In genomic region chr19:5827891-5828660, GRCh38 we compare ENCODE assay signal across 9 cellular contexts. TPM values are rescaled to one million over a fixed set of nuclear protein-coding genes. Genes with fewer than 3 reads are reported as not detected.
DNase-seq lines count a peak whose midpoint lies in the region; ATAC-seq and TF ChIP-seq lines count a peak whose summit lies in the region.
"Had no signal": no experiment of that assay in that cellular context is flagged by ENCODE, and none has a peak within 500 bp of the region (broad histone marks: within the 10 kb centered on the region; RNA-seq: fewer than 3 reads in every experiment).

No MANE protein-coding gene starts in this region.

- H3K9me3 Mint-ChIP-seq in activated T-cell treated with anti-CD3 and anti-CD28 coated beads, Interleukin-2, amount 50 U/mL, for 24 hours = no peaks in the 10 kb centered on the region
- H3K9me3 Mint-ChIP-seq in naive B cell = peaks cover 0 to 3% (median 0%) of the 10 kb centered on the region in 7 donors

- TF ChIP-seq CTCF in OCI-LY1 (IDR thresholded peaks at IDR 0.05; ENCODE audit: low read length) (no peak), fibroblast of lung (conservative IDR thresholded peaks at IDR 0.05 in 1 of 2, IDR thresholded peaks at IDR 0.05 in 1 of 2; ENCODE audit: low read depth in 1 of 2, low read length in 2 of 2) (no peak)

- no peaks in the 10 kb centered on the region for H4K20me1 ChIP-seq in OCI-LY1 (ENCODE audit: insufficient read depth, low read length)
- H4K20me1 ChIP-seq in fibroblast of lung (ENCODE audit: control insufficient read depth, extremely low read depth, insufficient read depth, low read length) = no peaks in the 10 kb centered on the region

- H3K4me3 Mint-ChIP-seq in activated T-cell treated with anti-CD3 and anti-CD28 coated beads, Interleukin-2, amount 50 U/mL, for 24 hours = peak overlapping the region; percentile 100
- peak overlapping the region; percentile 88 to 94 (median 92) for H3K4me3 Mint-ChIP-seq in naive B cell

- in situ Hi-C loops in Caki2 (cut with HindIII; ENCODE audit: low pct_unique_long_range_greater_than_20kb, low sequenced_read_pairs) = no loop called here

- H3K79me2 ChIP-seq in OCI-LY1 (ENCODE audit: insufficient read depth, low read length) (no peaks in the 10 kb centered on the region), fibroblast of lung (ENCODE audit: control insufficient read depth, insufficient read depth, low read length) (no peaks in the 10 kb centered on the region)

- peak; percentile 47 for ATAC-seq in GM21390 (IDR thresholded peaks at IDR 0.05; ENCODE audit: unreplicated experiment)
- peak; percentile 81 to 83 for ATAC-seq in naive B cell (ENCODE audit: low read depth in 2 of 2)

- H3K9me3 ChIP-seq in OCI-LY1 (ENCODE audit: low read length) (no peaks in the 10 kb centered on the region), fibroblast of lung (ENCODE audit: control insufficient read depth, insufficient read depth, low read depth, low read length) (no peaks in the 10 kb centered on the region)

- H3K4me3 ChIP-seq in OCI-LY1 (ENCODE audit: low read depth, low read length, poor library complexity, severe bottlenecking) (peak overlapping the region; percentile 40), fibroblast of lung (replicated peaks in 1 of 4; ENCODE audit: control extremely low read depth in 1 of 4, insufficient read depth in 1 of 4, low read depth in 3 of 4, low read length in 4 of 4) (peak overlapping the region; percentile 11 to 77 (median 41))

- H3K36me3 ChIP-seq in OCI-LY1 (ENCODE audit: insufficient read depth, low read length) (no peaks in the 10 kb centered on the region), fibroblast of lung (ENCODE audit: control insufficient read depth, insufficient read depth, low read length) (no peaks in the 10 kb centered on the region)

- H3K27ac ChIP-seq in OCI-LY1 (ENCODE audit: low read depth, low read length, poor library complexity, severe bottlenecking) = no peak overlapping the region
- H3K27ac ChIP-seq in fibroblast of lung (ENCODE audit: insufficient read depth, low read length) = no peak overlapping the region
- H3K27ac ChIP-seq: epithelial cell of prostate had no signal

- H3K36me3 Mint-ChIP-seq in activated T-cell treated with anti-CD3 and anti-CD28 coated beads, Interleukin-2, amount 50 U/mL, for 24 hours (ENCODE audit: low read depth) = peaks cover 8% of the 10 kb centered on the region
- H3K36me3 Mint-ChIP-seq in naive B cell = no peaks in the 10 kb centered on the region

- H3K27ac Mint-ChIP-seq in activated T-cell treated with anti-CD3 and anti-CD28 coated beads, Interleukin-2, amount 50 U/mL, for 24 hours = peak overlapping the region; percentile 100
- peak overlapping the region; percentile 66 to 96 (median 90) for H3K27ac Mint-ChIP-seq in naive B cell

- H3K4me2 ChIP-seq in OCI-LY1 (ENCODE audit: low read length) (peak overlapping the region; percentile 40), fibroblast of lung (ENCODE audit: extremely low read depth, insufficient read depth, low read length) (peak overlapping the region; percentile 51)

- H3K27me3 ChIP-seq in OCI-LY1 (ENCODE audit: insufficient read depth, low read length) (0 out of 2 replicates have a peak, but pooled peaks cover 9% of the 10 kb centered on the region), fibroblast of lung (ENCODE audit: control insufficient read depth, insufficient read depth, low read length) (peaks cover 19% of the 10 kb centered on the region)

- DNase-seq in Caki2 (ENCODE audit: low read depth) = peak; percentile 99
- peak; percentile 72 for DNase-seq in HT1080 (ENCODE audit: low read depth)
- peak; percentile 99 for DNase-seq in activated T-cell treated with anti-CD3 and anti-CD28 coated beads, Interleukin-2, amount 50 U/mL, for 24 hours
- peak; percentile 82 to 94 for DNase-seq in fibroblast of lung (ENCODE audit: low read depth in 2 of 2)
- peak; percentile 78 for DNase-seq in naive B cell
- DNase-seq in stimulated activated CD8-positive, alpha-beta memory T cell treated with anti-CD3 and anti-CD28 coated beads, Interleukin-7, amount 100 ng/mL, for 24 hours (ENCODE audit: low read depth) = peak; percentile 84

- H3K9ac ChIP-seq in OCI-LY1 (ENCODE audit: low read length) (peak overlapping the region; percentile 40; the same call in 1 of the 2 replicates), fibroblast of lung (ENCODE audit: insufficient read depth, low read length) (peak overlapping the region; percentile 55)

- peaks cover 29% of the 10 kb centered on the region for H3K4me1 ChIP-seq in OCI-LY1 (ENCODE audit: insufficient read depth, low read length, severe bottlenecking)
- no peaks in the 10 kb centered on the region for H3K4me1 ChIP-seq in fibroblast of lung (ENCODE audit: control insufficient read depth, extremely low read depth, insufficient read depth, low read length)

- H2AFZ ChIP-seq in OCI-LY1 (ENCODE audit: low read length) (no peak overlapping the region), fibroblast of lung (ENCODE audit: low read length) (peak overlapping the region; percentile 75)

- no peaks in the 10 kb centered on the region for H3K27me3 Mint-ChIP-seq in activated T-cell treated with anti-CD3 and anti-CD28 coated beads, Interleukin-2, amount 50 U/mL, for 24 hours
- H3K27me3 Mint-ChIP-seq in naive B cell = peaks cover 3 to 27% (median 8%) of the 10 kb centered on the region in 3 donors

- 0 out of 2 replicates have a peak, but pooled peaks cover 5% of the 10 kb centered on the region for H3F3A ChIP-seq in OCI-LY1 (ENCODE audit: insufficient read depth, low read length)

- no peaks in the 10 kb centered on the region for H3K9me2 ChIP-seq in OCI-LY1 (ENCODE audit: low read depth, low read length)

- peaks cover 20% of the 10 kb centered on the region for H3K4me1 Mint-ChIP-seq in activated T-cell treated with anti-CD3 and anti-CD28 coated beads, Interleukin-2, amount 50 U/mL, for 24 hours (ENCODE audit: low read depth)
- H3K4me1 Mint-ChIP-seq in naive B cell = peaks cover 14 to 23% (median 18%) of the 10 kb centered on the region in 3 donors

RNA-seq across cellular contexts. Expression of gene FUT6, which starts 11.4 kb away (rescaled TPM):
- not detected in 2 replicates for total RNA-seq in Caki2 (2014; rRNA removed; shearing (Covaris generic); ENCODE audit: low replicate concordance)
- total RNA-seq in HT1080 (2014; rRNA removed; shearing (Covaris generic)) = not detected in 2 replicates
- 0.12 TPM in 1 of 2 replicates, not detected in the other for polyA plus RNA-seq in HT1080 (2015; cell fraction: cytosol; rRNA removed)
- polyA plus RNA-seq in HT1080 (2015; cell fraction: nucleus; rRNA removed) = not detected in 2 replicates
- total RNA-seq in fibroblast of lung = not detected in 2 replicates
- polyA plus RNA-seq in fibroblast of lung (not detected in 2 replicates), naive B cell (ENCODE audit: low read depth in 6 of 6) (not detected)
- not detected in 2 replicates for polyA plus RNA-seq in fibroblast of lung (2012)
- not detected in 2 replicates for polyA minus RNA-seq in fibroblast of lung (ENCODE audit: low replicate concordance)

RNA-seq across cellular contexts. Expression of gene FUT3, which starts 23.2 kb away (rescaled TPM):
- total RNA-seq in Caki2 (2014; rRNA removed; shearing (Covaris generic); ENCODE audit: low replicate concordance) = not detected in 2 replicates
- total RNA-seq in HT1080 (2014; rRNA removed; shearing (Covaris generic)) = not detected in 2 replicates
- 0.05 TPM in 1 of 2 replicates, not detected in the other for polyA plus RNA-seq in HT1080 (2015; cell fraction: cytosol; rRNA removed)
- polyA plus RNA-seq in HT1080 (2015; cell fraction: nucleus; rRNA removed) = 0.35 TPM in 1 of 2 replicates, not detected in the other
- not detected in 2 replicates for total RNA-seq in fibroblast of lung
- not detected in 2 replicates for polyA plus RNA-seq in fibroblast of lung
- not detected in 2 replicates for polyA plus RNA-seq in fibroblast of lung (2012)
- not detected in 2 replicates for polyA minus RNA-seq in fibroblast of lung (ENCODE audit: low replicate concordance)
- polyA plus RNA-seq in naive B cell (ENCODE audit: low read depth in 6 of 6) = not detected

RNA-seq across cellular contexts. Expression of gene NRTN, which starts 23.2 kb away (rescaled TPM):
- total RNA-seq in Caki2 (2014; rRNA removed; shearing (Covaris generic); ENCODE audit: low replicate concordance) = 15.0 and 16.7 TPM in 2 replicates
- total RNA-seq in HT1080 (2014; rRNA removed; shearing (Covaris generic)) = 0.53 TPM in 1 of 2 replicates, not detected in the other
- 0.07 TPM in 1 of 2 replicates, not detected in the other for polyA plus RNA-seq in HT1080 (2015; cell fraction: cytosol; rRNA removed)
- polyA plus RNA-seq in HT1080 (2015; cell fraction: nucleus; rRNA removed) = not detected in 2 replicates
- total RNA-seq in fibroblast of lung = 0.50 and 0.51 TPM in 2 replicates
- polyA plus RNA-seq in fibroblast of lung = 0.07 and 0.11 TPM in 2 replicates
- polyA plus RNA-seq in fibroblast of lung (2012) = 0.20 and 0.28 TPM in 2 replicates
- polyA minus RNA-seq in fibroblast of lung (ENCODE audit: low replicate concordance) = not detected in 2 replicates
- under 1 TPM in 2 of 6 donors, not detected in 4; 0.28 to 0.29 TPM for polyA plus RNA-seq in naive B cell (ENCODE audit: low read depth in 6 of 6)

RNA-seq across cellular contexts. Expression of gene DUS3L, which starts 37.1 kb away (rescaled TPM):
- total RNA-seq in Caki2 (2014; rRNA removed; shearing (Covaris generic); ENCODE audit: low replicate concordance) = 62.3 and 81.2 TPM in 2 replicates
- 56.5 and 71.8 TPM in 2 replicates for total RNA-seq in HT1080 (2014; rRNA removed; shearing (Covaris generic))
- 21.5 and 23.1 TPM in 2 replicates for polyA plus RNA-seq in HT1080 (2015; cell fraction: cytosol; rRNA removed)
- polyA plus RNA-seq in HT1080 (2015; cell fraction: nucleus; rRNA removed) = 87.7 and 99.9 TPM in 2 replicates
- 18.7 and 20.5 TPM in 2 replicates for total RNA-seq in fibroblast of lung
- polyA plus RNA-seq in fibroblast of lung (8.8 and 14.4 TPM in 2 replicates), naive B cell (ENCODE audit: low read depth in 6 of 6) (10 to 100 TPM; 27.1 to 45.2 (median 35.5) TPM)
- 12.8 and 22.9 TPM in 2 replicates for polyA plus RNA-seq in fibroblast of lung (2012)
- 5.5 and 11.0 TPM in 2 replicates for polyA minus RNA-seq in fibroblast of lung (ENCODE audit: low replicate concordance)

RNA-seq across cellular contexts. Expression of gene FUT5, which starts 42.3 kb away (rescaled TPM):
- not detected in 2 replicates for total RNA-seq in Caki2 (2014; rRNA removed; shearing (Covaris generic); ENCODE audit: low replicate concordance)
- not detected in 2 replicates for total RNA-seq in HT1080 (2014; rRNA removed; shearing (Covaris generic))
- not detected in 2 replicates for polyA plus RNA-seq in HT1080 (2015; cell fraction: cytosol; rRNA removed)
- not detected in 2 replicates for polyA plus RNA-seq in HT1080 (2015; cell fraction: nucleus; rRNA removed)
- not detected in 2 replicates for total RNA-seq in fibroblast of lung
- polyA plus RNA-seq in fibroblast of lung = not detected in 2 replicates
- not detected in 2 replicates for polyA plus RNA-seq in fibroblast of lung (2012)
- polyA minus RNA-seq in fibroblast of lung (ENCODE audit: low replicate concordance) = not detected in 2 replicates
- polyA plus RNA-seq in naive B cell (ENCODE audit: low read depth in 6 of 6) = under 1 TPM in 1 of 6 donors, not detected in 5; 0.30 TPM

Comparison
In these comparisons a context has a peak if more than half of its experiments do, and no peak if none do; other contexts are left out.
1. RNA of gene NRTN, which starts 23.2 kb away (total RNA-seq): 15.0 to 16.7 TPM in Caki2; 0.53 TPM in HT1080 and 0.50 to 0.51 TPM in fibroblast of lung; every median in the first group is over 10 times any median in the second.
2. Peak in every context shown above with its lines, with median percentiles within 50 percentile points of each other: DNase-seq.